In the genomic region with DNA sequence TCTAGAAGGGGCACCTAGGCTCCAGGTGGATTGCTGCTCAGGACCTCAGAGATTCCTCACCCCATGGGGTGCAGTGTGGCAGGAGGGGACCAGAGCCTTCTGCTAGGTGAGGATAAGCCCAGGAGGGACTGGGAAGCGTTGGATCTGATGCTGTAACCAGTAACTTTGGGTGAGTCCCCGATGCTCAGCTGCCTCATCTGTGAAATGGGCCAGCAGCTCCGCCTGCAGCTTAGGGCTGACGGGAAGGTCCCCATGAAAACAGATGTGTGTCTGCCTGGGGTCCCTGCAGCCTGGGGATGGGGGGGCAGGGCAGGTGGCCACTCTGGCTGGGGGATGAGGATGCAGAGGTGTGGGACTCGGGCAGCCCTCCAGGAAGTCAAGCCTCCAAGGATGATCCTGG, we compare ENCODE assay signal across 18 cellular contexts. TPM values are rescaled to one million over a fixed set of nuclear protein-coding genes. Genes with fewer than 3 reads are reported as not detected.
DNase-seq lines count a peak whose midpoint lies in the region; ATAC-seq, FAIRE-seq and TF ChIP-seq lines count a peak whose summit lies in the region.
"Had no signal": no experiment of that assay in that cellular context is flagged by ENCODE, and none has a peak within 500 bp of the region (broad histone marks: within the 10 kb centered on the region; RNA-seq: fewer than 3 reads in every experiment).

No MANE protein-coding gene starts in this region.

- H3K27me3 ChIP-seq in BE2C (no peaks in the 10 kb centered on the region), NT2/D1 (ENCODE audit: insufficient read depth, insufficient read length) (peaks cover 45% of the 10 kb centered on the region), H1 (replicated peaks in 1 of 4; ENCODE audit: control insufficient read depth in 3 of 4, extremely low read depth in 1 of 4, insufficient read depth in 3 of 4, low read length in 3 of 4) (peaks cover 4 to 34% (median 24%) of the 10 kb centered on the region in 4 experiments), thymus (ENCODE audit: control insufficient read depth, insufficient read depth) (peaks cover 56% of the 10 kb centered on the region)

- peaks cover 4 to 9% of the 10 kb centered on the region in 2 experiments for H4K20me1 ChIP-seq in H1 (replicated peaks in 1 of 2; ENCODE audit: control insufficient read depth in 1 of 2, insufficient read depth in 2 of 2, low read length in 2 of 2)

- DNase-seq in BE2C (peak; percentile 8), NT2/D1 (ENCODE audit: low read depth, low spot score) (no peak), H1 (ENCODE audit: low read depth in 1 of 2, low spot score in 2 of 2) (no peak)
- DNase-seq in activated naive CD4-positive, alpha-beta T cell treated with anti-CD3 and anti-CD28 coated beads for 36 hours = no peak
- DNase-seq: Caco-2; CD4-positive, CD25-positive, alpha-beta regulatory T cell; CD8-positive, alpha-beta T cell; DMS153; DND-41; GOT3; H7; HCEC 1CT had no signal

- H4K5ac ChIP-seq in H1 (ENCODE audit: insufficient read length, low read depth, low read length) = no peak overlapping the region

- TF ChIP-seq CTCF in BE2C (IDR thresholded peaks at IDR 0.05; ENCODE audit: low read depth, low read length) (no peak), H1 (IDR thresholded peaks at IDR 0.05; ENCODE audit: control extremely low read depth in 1 of 3, insufficient read depth in 1 of 3, low read depth in 1 of 3, low read length in 3 of 3) (no peak)

- H2BK12ac ChIP-seq in H1 (ENCODE audit: low read depth, low read length) = no peak overlapping the region

- H3K23ac ChIP-seq in H1 (ENCODE audit: insufficient read length) = no peak overlapping the region

- no peak for TF ChIP-seq RAD21 in H1 (IDR thresholded peaks at IDR 0.05 in 1 of 2, conservative IDR thresholded peaks at IDR 0.05 in 1 of 2; ENCODE audit: low read depth in 2 of 2, low read length in 2 of 2)

- CTCF ChIA-PET in H1 (lab: Charles Lee; ENCODE audit: partially characterized antibody) = interaction anchor here (0.9 to 2.0 kb wide), 5 partner anchors 10 to 52 kb away, joined by 3 to 7 read pairs (median 5); partner anchors contain the start of genes ECI1 and PGP
- CTCF ChIA-PET in activated naive CD4-positive, alpha-beta T cell treated with anti-CD3 and anti-CD28 coated beads for 36 hours (lab: Charles Lee) = no interaction called here

- no peaks in the 10 kb centered on the region for H3K9me3 Mint-ChIP-seq in activated naive CD4-positive, alpha-beta T cell treated with anti-CD3 and anti-CD28 coated beads for 36 hours
- H3K9me3 Mint-ChIP-seq: CD4-positive, CD25-positive, alpha-beta regulatory T cell; CD8-positive, alpha-beta T cell had no signal

- H3K4me3 ChIP-seq in BE2C (ENCODE audit: low read depth, low read length) (no peak overlapping the region), NT2/D1 (ENCODE audit: insufficient read length, low read depth) (no peak overlapping the region), H1 (ENCODE audit: extremely low read depth in 1 of 4, insufficient read depth in 2 of 4, low read depth in 3 of 4, low read length in 4 of 4) (no peak overlapping the region), thymus (ENCODE audit: low read length) (no peak overlapping the region)
- H3K4me3 ChIP-seq: BLaER1 had no signal

- no peak overlapping the region for H3K4ac ChIP-seq in H1 (replicated peaks; ENCODE audit: insufficient read length, low read depth, low read length)

- no peak overlapping the region for H2BK15ac ChIP-seq in H1 (ENCODE audit: low read length)

- no peak overlapping the region for H3K27ac ChIP-seq in H1 (ENCODE audit: low read depth, low read length)
- H3K27ac ChIP-seq in thymus (ENCODE audit: low read depth) = peak overlapping the region; percentile 27
- H3K27ac ChIP-seq: BLaER1, C4-2B had no signal

- H3K4me2 ChIP-seq in H1 (ENCODE audit: insufficient read depth in 1 of 2, low read depth in 2 of 2, low read length in 2 of 2) = no peak overlapping the region
- H3K4me2 ChIP-seq: BLaER1 had no signal

- no peaks in the 10 kb centered on the region for H3K79me1 ChIP-seq in H1 (ENCODE audit: low read depth, low read length)

- TF ChIP-seq POLR2A in H1 (IDR thresholded peaks at IDR 0.05; ENCODE audit: control extremely low read depth in 1 of 2, low read depth in 2 of 2, low read length in 2 of 2) = no peak

- H3K36me3 Mint-ChIP-seq in activated naive CD4-positive, alpha-beta T cell treated with anti-CD3 and anti-CD28 coated beads for 36 hours (ENCODE audit: low read depth) = no peaks in the 10 kb centered on the region
- H3K36me3 Mint-ChIP-seq: CD4-positive, CD25-positive, alpha-beta regulatory T cell; CD8-positive, alpha-beta T cell had no signal

- no peak for FAIRE-seq in H1 (lab: Jason Lieb, UNC)
- FAIRE-seq: G401.6, GM12892 had no signal

- H3K27me3 Mint-ChIP-seq in activated naive CD4-positive, alpha-beta T cell treated with anti-CD3 and anti-CD28 coated beads for 36 hours (ENCODE audit: low read depth) = peaks cover 26% of the 10 kb centered on the region

- no peak for ATAC-seq in HG03196 (IDR thresholded peaks at IDR 0.05; ENCODE audit: unreplicated experiment)
- ATAC-seq: CD8-positive, alpha-beta T cell had no signal

- H3K4me1 ChIP-seq in BE2C = peaks cover 14% of the 10 kb centered on the region
- H3K4me1 ChIP-seq in NT2/D1 (ENCODE audit: insufficient read depth, insufficient read length) = peaks cover 19% of the 10 kb centered on the region
- H3K4me1 ChIP-seq in H1 (replicated peaks in 1 of 4; ENCODE audit: control insufficient read depth in 3 of 4, insufficient read depth in 4 of 4, low read length in 3 of 4) = peaks cover 0 to 10% (median 3%) of the 10 kb centered on the region in 4 experiments; a peak in 4 of 7 replicates
- peaks cover 10% of the 10 kb centered on the region for H3K4me1 ChIP-seq in thymus (ENCODE audit: control insufficient read depth, insufficient read depth, low read length)

- H3K4me3 Mint-ChIP-seq in activated naive CD4-positive, alpha-beta T cell treated with anti-CD3 and anti-CD28 coated beads for 36 hours = no peak overlapping the region
- H3K4me3 Mint-ChIP-seq: CD8-positive, alpha-beta T cell had no signal

- H3K9ac ChIP-seq in NT2/D1 (ENCODE audit: insufficient read length, low read depth) (peak overlapping the region; percentile 21), H1 (replicated peaks in 1 of 4; ENCODE audit: extremely low read depth in 1 of 4, low read depth in 3 of 4, low read length in 3 of 4) (no peak overlapping the region)
- H3K9ac ChIP-seq: BLaER1 had no signal

- H3K79me2 ChIP-seq in H1 (ENCODE audit: control insufficient read depth in 1 of 2, insufficient read depth in 2 of 2, low read length in 2 of 2) = no peaks in the 10 kb centered on the region

- 91% methylated on average over 4 of the region's 5 CpGs; no CpG with 5 or more reads in 1 of the 2 experiments for WGBS in H1 (ENCODE audit: extremely low coverage in 1 of 2, insufficient coverage in 1 of 2, insufficient read length in 1 of 2, insufficient replicate concordance in 2 of 2, low coverage in 1 of 2, low lambda C conversion rate in 2 of 2, missing lambda C conversion rate in 1 of 2), 2 experiments
- WGBS in thymus = 90% methylated on average over 5 of the region's 5 CpGs

- no peak overlapping the region for H2BK120ac ChIP-seq in H1 (replicated peaks; ENCODE audit: low read depth, low read length)

- intact Hi-C loops in activated naive CD4-positive, alpha-beta T cell treated with anti-CD3 and anti-CD28 coated beads for 36 hours (cut with micrococcal nuclease) = no loop called here

- H3K9me3 ChIP-seq in BE2C (no peaks in the 10 kb centered on the region), NT2/D1 (ENCODE audit: insufficient read depth, low read length) (0 out of 2 replicates have a peak, but pooled peaks cover 5% of the 10 kb centered on the region), H1 (ENCODE audit: insufficient read depth in 2 of 2, low read depth in 1 of 2, low read length in 1 of 2) (no peaks in the 10 kb centered on the region), thymus (ENCODE audit: control insufficient read depth) (no peaks in the 10 kb centered on the region)
- H3K9me3 ChIP-seq: BLaER1, Caco-2 had no signal

- no peak overlapping the region for H2AFZ ChIP-seq in H1 (ENCODE audit: low read length)

- H2AK5ac ChIP-seq in H1 (ENCODE audit: low read depth, low read length) = no peak overlapping the region

- H3K36me3 ChIP-seq in BE2C = no peaks in the 10 kb centered on the region
- no peaks in the 10 kb centered on the region for H3K36me3 ChIP-seq in NT2/D1 (ENCODE audit: insufficient read depth, insufficient read length, low read length)
- H3K36me3 ChIP-seq in H1 (ENCODE audit: control insufficient read depth in 2 of 4, insufficient read depth in 4 of 4, low read length in 3 of 4) = no peaks in the 10 kb centered on the region
- H3K36me3 ChIP-seq in thymus (ENCODE audit: control insufficient read depth, insufficient read depth) = no peaks in the 10 kb centered on the region
- H3K36me3 ChIP-seq: BLaER1 had no signal

- POLR2A ChIA-PET in H1 (lab: Charles Lee; ENCODE audit: partially characterized antibody) = interaction anchor here (0.6 to 6.9 kb wide), 10 partner anchors 8 to 310 kb away, joined by 3 to 63 read pairs (median 4); partner anchors contain the start of genes BRICD5, ECI1, PGP and TRAF7

- no peak for TF ChIP-seq EP300 in H1 (IDR thresholded peaks at IDR 0.05; ENCODE audit: borderline replicate concordance in 1 of 2, low read depth in 2 of 2, low read length in 2 of 2)

- H4K8ac ChIP-seq in H1 (ENCODE audit: extremely low read depth, insufficient read depth, low read length) = peak overlapping the region; percentile 62; the same call in 1 of the 2 replicates

- H3K4me1 Mint-ChIP-seq in activated naive CD4-positive, alpha-beta T cell treated with anti-CD3 and anti-CD28 coated beads for 36 hours (ENCODE audit: low read depth) = peaks cover 4% of the 10 kb centered on the region

- no peak overlapping the region for H3K56ac ChIP-seq in H1 (replicated peaks; ENCODE audit: insufficient read length, low read depth, low read length)

- no peak overlapping the region for H3K27ac Mint-ChIP-seq in activated naive CD4-positive, alpha-beta T cell treated with anti-CD3 and anti-CD28 coated beads for 36 hours
- H3K27ac Mint-ChIP-seq: CD4-positive, CD25-positive, alpha-beta regulatory T cell; CD8-positive, alpha-beta T cell had no signal

- peaks cover 8% of the 10 kb centered on the region; the same call in 1 of the 2 replicates for H3K23me2 ChIP-seq in H1 (ENCODE audit: low read depth, low read length)

- no peak overlapping the region for H2BK5ac ChIP-seq in H1 (ENCODE audit: low read depth, low read length)

- no peak overlapping the region for H3K18ac ChIP-seq in H1 (ENCODE audit: extremely low read depth, low read length)

- H3K14ac ChIP-seq in H1 (ENCODE audit: insufficient read length) = no peak overlapping the region

- no peak overlapping the region for H4K91ac ChIP-seq in H1 (replicated peaks; ENCODE audit: insufficient read length, low read length)

- no peak overlapping the region for H2BK20ac ChIP-seq in H1 (ENCODE audit: low read length)

RNA-seq across cellular contexts. Expression of gene CASKIN1, which starts 2.7 kb away (rescaled TPM):
- 8.6 TPM for polyA plus RNA-seq in BE2C (2012; ENCODE audit: insufficient read depth, insufficient read length, low read depth)
- 6.4 and 6.5 TPM in 2 replicates for total RNA-seq in H1 (2021; fragmentation: NEBNext Ultra II Directional; extraction: Animal tissue kit (Norgen Biotek cat#: 25700))
- polyA plus RNA-seq in H1 (2011; rRNA removed) (1.2 and 2.7 TPM in 2 replicates), thymus (0.48 TPM)
- 2.0 TPM for polyA plus RNA-seq in H1 (2011; cell fraction: cytosol; rRNA removed)
- polyA plus RNA-seq in H1 (2011; cell fraction: nucleus; rRNA removed) = 9.8 TPM
- 2.7 to 3.7 TPM (median 3.2 TPM) in 4 replicates for polyA plus RNA-seq in H1 (2012, experiment 1 of 2)
- 2.8 TPM for polyA plus RNA-seq in H1 (2012, experiment 2 of 2)
- 2.0 TPM for polyA plus RNA-seq in H1 (2013, experiment 1 of 2)
- polyA plus RNA-seq in H1 (2013, experiment 2 of 2) = 1.9 TPM
- polyA minus RNA-seq in H1 (2011; rRNA and poly(A)+ RNA removed) = 0.93 and 1.9 TPM in 2 replicates
- 4.5 TPM for polyA minus RNA-seq in H1 (2011; cell fraction: cytosol; rRNA and poly(A)+ RNA removed)
- polyA minus RNA-seq in H1 (2011; cell fraction: nucleus; rRNA and poly(A)+ RNA removed) = 4.4 TPM
- under 1 TPM; 0.15 to 0.17 TPM for total RNA-seq in activated naive CD4-positive, alpha-beta T cell treated with anti-CD3 and anti-CD28 coated beads for 36 hours
- total RNA-seq: CD4-positive, CD25-positive, alpha-beta regulatory T cell had no signal
- polyA plus RNA-seq: CD4-positive, CD25-positive, alpha-beta regulatory T cell had no signal

RNA-seq across cellular contexts. Expression of gene MLST8, which starts 6.2 kb away (rescaled TPM):
- polyA plus RNA-seq in BE2C (2012; ENCODE audit: insufficient read depth, insufficient read length, low read depth) = 254 TPM
- 67.6 and 69.6 TPM in 2 replicates for total RNA-seq in H1 (2021; fragmentation: NEBNext Ultra II Directional; extraction: Animal tissue kit (Norgen Biotek cat#: 25700))
- polyA plus RNA-seq in H1 (2011; rRNA removed) = 321 and 440 TPM in 2 replicates
- polyA plus RNA-seq in H1 (2011; cell fraction: cytosol; rRNA removed) = 218 TPM
- 354 TPM for polyA plus RNA-seq in H1 (2011; cell fraction: nucleus; rRNA removed)
- polyA plus RNA-seq in H1 (2012, experiment 1 of 2) = 47.7 to 104 TPM (median 94.8 TPM) in 4 replicates
- polyA plus RNA-seq in H1 (2012, experiment 2 of 2) = 87.2 TPM
- 57.1 TPM for polyA plus RNA-seq in H1 (2013, experiment 1 of 2)
- polyA plus RNA-seq in H1 (2013, experiment 2 of 2) = 56.1 TPM
- polyA minus RNA-seq in H1 (2011; rRNA and poly(A)+ RNA removed) = 88.3 and 98.1 TPM in 2 replicates
- 67.9 TPM for polyA minus RNA-seq in H1 (2011; cell fraction: cytosol; rRNA and poly(A)+ RNA removed)
- polyA minus RNA-seq in H1 (2011; cell fraction: nucleus; rRNA and poly(A)+ RNA removed) = 111 TPM
- 34.6 TPM for polyA plus RNA-seq in thymus
- 10 to 100 TPM; 70.0 to 70.1 TPM for total RNA-seq in activated naive CD4-positive, alpha-beta T cell treated with anti-CD3 and anti-CD28 coated beads for 36 hours

RNA-seq across cellular contexts. Expression of gene BRICD5, which starts 11.6 kb away (rescaled TPM):
- 17.1 TPM for polyA plus RNA-seq in BE2C (2012; ENCODE audit: insufficient read depth, insufficient read length, low read depth)
- 6.1 and 8.5 TPM in 2 replicates for total RNA-seq in H1 (2021; fragmentation: NEBNext Ultra II Directional; extraction: Animal tissue kit (Norgen Biotek cat#: 25700))
- polyA plus RNA-seq in H1 (2011; rRNA removed) = 8.6 and 14.2 TPM in 2 replicates
- polyA plus RNA-seq in H1 (2011; cell fraction: cytosol; rRNA removed) = 9.8 TPM
- 97.1 TPM for polyA plus RNA-seq in H1 (2011; cell fraction: nucleus; rRNA removed)
- 6.1 to 13.0 TPM (median 8.1 TPM) in 4 replicates for polyA plus RNA-seq in H1 (2012, experiment 1 of 2)
- polyA plus RNA-seq in H1 (2012, experiment 2 of 2) = 12.6 TPM
- polyA plus RNA-seq in H1 (2013, experiment 1 of 2) = 4.7 TPM
- 3.5 TPM for polyA plus RNA-seq in H1 (2013, experiment 2 of 2)
- 1.00 and 1.0 TPM in 2 replicates for polyA minus RNA-seq in H1 (2011; rRNA and poly(A)+ RNA removed)
- polyA minus RNA-seq in H1 (2011; cell fraction: cytosol; rRNA and poly(A)+ RNA removed) = 3.2 TPM
- polyA minus RNA-seq in H1 (2011; cell fraction: nucleus; rRNA and poly(A)+ RNA removed) = 9.2 TPM
- 21.3 TPM for polyA plus RNA-seq in thymus
- total RNA-seq in activated naive CD4-positive, alpha-beta T cell treated with anti-CD3 and anti-CD28 coated beads for 36 hours = 1 to 10 TPM; 2.6 to 3.1 TPM

RNA-seq across cellular contexts. Expression of gene PGP, which starts 15.5 kb away (rescaled TPM):
- polyA plus RNA-seq in BE2C (2012; ENCODE audit: insufficient read depth, insufficient read length, low read depth) = 70.4 TPM
- total RNA-seq in H1 (2021; fragmentation: NEBNext Ultra II Directional; extraction: Animal tissue kit (Norgen Biotek cat#: 25700)) = 30.9 and 32.6 TPM in 2 replicates
- polyA plus RNA-seq in H1 (2011; rRNA removed) (55.9 and 63.9 TPM in 2 replicates), thymus (12.9 TPM)
- polyA plus RNA-seq in H1 (2011; cell fraction: cytosol; rRNA removed) = 44.0 TPM
- 81.1 TPM for polyA plus RNA-seq in H1 (2011; cell fraction: nucleus; rRNA removed)
- polyA plus RNA-seq in H1 (2012, experiment 1 of 2) = 20.8 to 40.2 TPM (median 35.0 TPM) in 4 replicates
- 26.7 TPM for polyA plus RNA-seq in H1 (2012, experiment 2 of 2)
- 54.8 TPM for polyA plus RNA-seq in H1 (2013, experiment 1 of 2)
- polyA plus RNA-seq in H1 (2013, experiment 2 of 2) = 48.7 TPM
- 9.5 and 10.9 TPM in 2 replicates for polyA minus RNA-seq in H1 (2011; rRNA and poly(A)+ RNA removed)
- polyA minus RNA-seq in H1 (2011; cell fraction: cytosol; rRNA and poly(A)+ RNA removed) = 18.8 TPM
- 28.7 TPM for polyA minus RNA-seq in H1 (2011; cell fraction: nucleus; rRNA and poly(A)+ RNA removed)
- 10 to 100 TPM; 11.2 to 12.2 TPM for total RNA-seq in activated naive CD4-positive, alpha-beta T cell treated with anti-CD3 and anti-CD28 coated beads for 36 hours

RNA-seq across cellular contexts. Expression of gene E4F1, which starts 24.3 kb away (rescaled TPM):
- 160 TPM for polyA plus RNA-seq in BE2C (2012; ENCODE audit: insufficient read depth, insufficient read length, low read depth)
- 21.9 and 22.2 TPM in 2 replicates for total RNA-seq in H1 (2021; fragmentation: NEBNext Ultra II Directional; extraction: Animal tissue kit (Norgen Biotek cat#: 25700))
- polyA plus RNA-seq in H1 (2011; rRNA removed) (27.0 and 34.2 TPM in 2 replicates), thymus (42.3 TPM)
- 31.8 TPM for polyA plus RNA-seq in H1 (2011; cell fraction: cytosol; rRNA removed)
- polyA plus RNA-seq in H1 (2011; cell fraction: nucleus; rRNA removed) = 122 TPM
- 10.7 to 22.9 TPM (median 21.9 TPM) in 4 replicates for polyA plus RNA-seq in H1 (2012, experiment 1 of 2)
- 12.4 TPM for polyA plus RNA-seq in H1 (2012, experiment 2 of 2)
- 15.0 TPM for polyA plus RNA-seq in H1 (2013, experiment 1 of 2)
- 11.6 TPM for polyA plus RNA-seq in H1 (2013, experiment 2 of 2)
- polyA minus RNA-seq in H1 (2011; rRNA and poly(A)+ RNA removed) = 7.6 and 10.1 TPM in 2 replicates
- polyA minus RNA-seq in H1 (2011; cell fraction: cytosol; rRNA and poly(A)+ RNA removed) = 18.4 TPM
- 24.6 TPM for polyA minus RNA-seq in H1 (2011; cell fraction: nucleus; rRNA and poly(A)+ RNA removed)
- total RNA-seq in activated naive CD4-positive, alpha-beta T cell treated with anti-CD3 and anti-CD28 coated beads for 36 hours = 10 to 100 TPM; 21.2 to 21.7 TPM
